Comparison of ENCODE assay signal across 17 cellular contexts in genomic region chr3:46902188-46902631, GRCh38. TPM values are rescaled to one million over a fixed set of nuclear protein-coding genes. Genes with fewer than 3 reads are reported as not detected.
DNase-seq lines count a peak whose midpoint lies in the region; ATAC-seq and TF ChIP-seq lines count a peak whose summit lies in the region.
"Had no signal": no experiment of that assay in that cellular context is flagged by ENCODE, and none has a peak within 500 bp of the region (broad histone marks: within the 10 kb centered on the region; RNA-seq: fewer than 3 reads in every experiment).

No MANE protein-coding gene starts in this region.

- intact Hi-C loops in right cardiac atrium (cut with DNase I), result loop anchor here in 1 of 4 donors (5.0 kb wide), 1 partner anchor 35 kb away; no protein-coding TSS in a partner anchor
- intact Hi-C loops in Right ventricle myocardium superior (cut with DNase I), result no loop called here
- intact Hi-C loops in lower lobe of right lung (cut with DNase I), result no loop called here
- intact Hi-C loops in spleen (cut with DNase I; ENCODE audit: low total_unique reads), result no loop called here

- ATAC-seq in right cardiac atrium (no peak), Right ventricle myocardium superior (ENCODE audit: poor library complexity) (no peak), RWPE2 (ENCODE audit: low read depth) (no peak), lower lobe of right lung (no peak), HG02970 (IDR thresholded peaks at IDR 0.05; ENCODE audit: low FRiP score, unreplicated experiment) (no peak), HG02884 (IDR thresholded peaks at IDR 0.05; ENCODE audit: unreplicated experiment) (no peak), HG03025 (IDR thresholded peaks at IDR 0.05; ENCODE audit: low FRiP score, unreplicated experiment) (no peak)

- H3K27me3 ChIP-seq in right cardiac atrium (ENCODE audit: control insufficient read depth, insufficient read depth), result no peaks in the 10 kb centered on the region
- no peaks in the 10 kb centered on the region for H3K27me3 ChIP-seq in RWPE2 (ENCODE audit: insufficient read depth, poor library complexity, severe bottlenecking)
- H3K27me3 ChIP-seq in lower lobe of right lung (ENCODE audit: low read depth), result peaks cover 21% of the 10 kb centered on the region
- peaks cover 0 to 23% (median 14%) of the 10 kb centered on the region in 7 donors for H3K27me3 ChIP-seq in spleen (replicated peaks in 1 of 7)

- DNase-seq in right cardiac atrium (peak; percentile 6 to 58 (median 47)), Right ventricle myocardium superior (no peak), RWPE2 (ENCODE audit: low spot score) (peak; percentile 53), lower lobe of right lung (peak; percentile 28), spleen (peak; percentile 61)
- DNase-seq: AML-193; CD4-positive, CD25-positive, alpha-beta regulatory T cell; DMS 273 treated with DMSO at 0.1 percent for 48 hours; HCEC 1CT; HFFc6; IMR-90 had no signal

- TF ChIP-seq CTCF in RWPE2 (IDR thresholded peaks at IDR 0.05; ENCODE audit: poor library complexity, severe bottlenecking) (no peak), lower lobe of right lung (IDR thresholded peaks at IDR 0.05) (no peak), spleen (IDR thresholded peaks at IDR 0.05 in 8 of 11, conservative IDR thresholded peaks at IDR 0.05 in 3 of 11) (no peak)

- no peak for TF ChIP-seq POLR2A in spleen (IDR thresholded peaks at IDR 0.05)

- H3K4me3 ChIP-seq in right cardiac atrium (ENCODE audit: low read length), result no peak overlapping the region
- no peak overlapping the region for H3K4me3 ChIP-seq in RWPE2 (ENCODE audit: severe bottlenecking)
- no peak overlapping the region for H3K4me3 ChIP-seq in lower lobe of right lung
- no peak overlapping the region for H3K4me3 ChIP-seq in spleen
- H3K4me3 ChIP-seq: BLaER1 had no signal

- H3K27ac ChIP-seq in right cardiac atrium (ENCODE audit: low read length), result no peak overlapping the region
- no peak overlapping the region for H3K27ac ChIP-seq in RWPE2 (ENCODE audit: poor library complexity, severe bottlenecking)
- no peak overlapping the region for H3K27ac ChIP-seq in lower lobe of right lung
- H3K27ac ChIP-seq in spleen, result no peak overlapping the region
- H3K27ac ChIP-seq: BLaER1 had no signal

- H3K36me3 ChIP-seq in RWPE2 (ENCODE audit: low read depth), result no peaks in the 10 kb centered on the region
- H3K36me3 ChIP-seq in lower lobe of right lung, result no peaks in the 10 kb centered on the region
- H3K36me3 ChIP-seq in spleen, result no peaks in the 10 kb centered on the region
- H3K36me3 ChIP-seq: BLaER1 had no signal

- H3K9me3 ChIP-seq in right cardiac atrium (ENCODE audit: control insufficient read depth, low read length), result no peaks in the 10 kb centered on the region
- H3K9me3 ChIP-seq in RWPE2 (ENCODE audit: severe bottlenecking), result no peaks in the 10 kb centered on the region
- no peaks in the 10 kb centered on the region for H3K9me3 ChIP-seq in lower lobe of right lung
- no peaks in the 10 kb centered on the region for H3K9me3 ChIP-seq in spleen
- H3K9me3 ChIP-seq: BLaER1 had no signal

- 93% methylated on average over 15 of the region's 15 CpGs for WGBS in right cardiac atrium
- WGBS in spleen, 5 donors, result 84 to 95% (median 88%) methylated on average over 12 to 15 of the region's 15 CpGs

- H3K4me1 ChIP-seq in right cardiac atrium (ENCODE audit: control insufficient read depth, insufficient read depth, low read length), result peaks cover 2% of the 10 kb centered on the region
- no peaks in the 10 kb centered on the region for H3K4me1 ChIP-seq in RWPE2 (ENCODE audit: insufficient read depth, poor library complexity, severe bottlenecking)
- peaks cover 14% of the 10 kb centered on the region for H3K4me1 ChIP-seq in lower lobe of right lung
- peaks cover 0 to 30% (median 14%) of the 10 kb centered on the region in 6 donors for H3K4me1 ChIP-seq in spleen

RNA-seq across cellular contexts. Expression of gene PTH1R, which starts 24.7 kb away (rescaled TPM):
- total RNA-seq in right cardiac atrium (10 to 100 TPM in 3 of 4 donors, 1 to 10 TPM in 1; 9.3 to 15.6 (median 12.6) TPM), Right ventricle myocardium superior (11.8 TPM), lower lobe of right lung (14.5 TPM), spleen (10 to 100 TPM in 6 of 7 donors, 1 to 10 TPM in 1; 5.1 to 38.7 (median 21.9) TPM)
- polyA plus RNA-seq in right cardiac atrium (18.5 TPM), spleen (100 to 1,000 TPM in 1 of 3 donors, 10 to 100 TPM in 2; 61.8 to 190 (median 67.1) TPM)
- total RNA-seq: CD4-positive, CD25-positive, alpha-beta regulatory T cell; Daoy had no signal
- polyA plus RNA-seq: CD4-positive, CD25-positive, alpha-beta regulatory T cell had no signal

RNA-seq across cellular contexts. Expression of gene MYL3, which starts 39.0 kb away (rescaled TPM):
- total RNA-seq in right cardiac atrium (100 to 1,000 TPM in 3 of 4 donors, 10 to 100 TPM in 1; 42.7 to 442 (median 293) TPM), Right ventricle myocardium superior (10,727 TPM), lower lobe of right lung (2.0 TPM), spleen (10 to 100 TPM in 2 of 7 donors, 1 to 10 TPM in 5; 1.9 to 16.2 (median 7.3) TPM)
- polyA plus RNA-seq in right cardiac atrium (1,012 TPM), spleen (1 to 10 TPM; 2.6 to 6.7 (median 5.3) TPM)
- total RNA-seq: CD4-positive, CD25-positive, alpha-beta regulatory T cell; Daoy; H4; IMR-90 had no signal
- polyA plus RNA-seq: CD4-positive, CD25-positive, alpha-beta regulatory T cell had no signal

Comparison
In these comparisons a context has a peak if more than half of its experiments do, and no peak if none do; other contexts are left out.
1. RNA of gene MYL3, which starts 39.0 kb away (total RNA-seq): 10,727 TPM in Right ventricle myocardium superior (single experiment); 42.7 to 442 TPM in right cardiac atrium, 1.9 to 16.2 TPM in spleen and 2.0 TPM in lower lobe of right lung (single experiment); every median in the first group is over 10 times any median in the second.